Comparison of ENCODE assay signal across 1 cellular context in the genomic region with DNA sequence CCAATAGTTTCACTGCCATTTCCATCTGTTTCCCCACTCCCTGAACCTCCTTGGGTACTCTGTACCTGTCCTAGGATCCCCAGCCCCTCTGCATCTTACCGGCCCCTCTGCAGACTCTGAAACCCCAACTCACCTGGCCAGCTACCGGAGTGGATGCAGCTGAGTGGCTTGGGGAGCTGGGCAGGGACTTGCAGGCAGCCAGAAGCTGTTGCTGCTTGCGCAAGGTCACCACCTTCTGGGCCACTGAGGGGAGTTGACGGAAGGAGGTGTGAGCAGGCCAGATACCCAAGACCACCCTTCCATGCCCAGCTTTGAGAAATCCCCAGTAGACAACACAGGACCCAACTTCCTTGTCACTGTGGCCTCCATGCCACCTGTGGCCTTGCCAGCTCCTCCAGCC.
TF ChIP-seq lines count a peak whose summit lies in the region.

No MANE protein-coding gene starts in this region.

TF ChIP-seq in H1, 55 proteins besides CTCF, POLR2A, EP300 and RAD21:
- TF ChIP-seq CEBPB (IDR thresholded peaks at IDR 0.05; ENCODE audit: low read depth, low read length): 0 out of 2 replicates have a peak, but pooled peaks have one; percentile 17
- TF ChIP-seq RFX5 (IDR thresholded peaks at IDR 0.05; ENCODE audit: borderline replicate concordance, low read depth, low read length): no peak
TF ChIP-seq in H1: peak in this region for 1.
